In genomic region chr20:4937422-4938319, GRCh38 we compare ENCODE assay signal across 1 cellular context.
TF ChIP-seq lines count a peak whose summit lies in the region.

No MANE protein-coding gene starts in this region.

TF ChIP-seq in HEK293, 187 proteins besides CTCF, POLR2A, EP300 and RAD21 (continued from another document):
- TF ChIP-seq ZNF518A (tag by site-specific recombination; conservative IDR thresholded peaks at IDR 0.05; ENCODE audit: low read depth) (no peak), SP7 (tag by site-specific recombination; IDR thresholded peaks at IDR 0.05) (peak; percentile 97), EGR2 (tag by site-specific recombination; IDR thresholded peaks at IDR 0.05; ENCODE audit: low read depth) (no peak), ZNF473 (tag by site-specific recombination; IDR thresholded peaks at IDR 0.05) (no peak), ZNF148 (tag by site-specific recombination; IDR thresholded peaks at IDR 0.05; ENCODE audit: borderline replicate concordance) (no peak), ZNF529 (tag by site-specific recombination; IDR thresholded peaks at IDR 0.05; ENCODE audit: insufficient replicate concordance) (no peak), ZNF658 (tag by site-specific recombination; IDR thresholded peaks at IDR 0.05) (no peak), ZSCAN23 (tag by site-specific recombination; IDR thresholded peaks at IDR 0.05) (no peak), ZNF843 (tag by site-specific recombination; IDR thresholded peaks at IDR 0.05) (no peak), KLF10 (tag by site-specific recombination; IDR thresholded peaks at IDR 0.05) (no peak), ZNF169 (tag by site-specific recombination; IDR thresholded peaks at IDR 0.05) (no peak), ZSCAN30 (tag by site-specific recombination; IDR thresholded peaks at IDR 0.05) (0 out of 2 replicates have a peak, but pooled peaks have one; percentile 55), ZNF514 (tag by site-specific recombination; IDR thresholded peaks at IDR 0.05) (no peak), ZNF211 (tag by site-specific recombination; IDR thresholded peaks at IDR 0.05; ENCODE audit: low read depth) (no peak), IKZF3 (tag by site-specific recombination; IDR thresholded peaks at IDR 0.05) (peak; percentile 62; the same call in 1 of the 2 replicates), ZNF670 (tag by site-specific recombination; IDR thresholded peaks at IDR 0.05; ENCODE audit: low read depth) (no peak), FEZF1 (tag by site-specific recombination; IDR thresholded peaks at IDR 0.05) (peak; percentile 59), ZSCAN5A (tag by site-specific recombination; IDR thresholded peaks at IDR 0.05) (no peak), ZBTB48 (tag by site-specific recombination; IDR thresholded peaks at IDR 0.05) (no peak), ZXDB (tag by site-specific recombination; IDR thresholded peaks at IDR 0.05) (peak; percentile 68), PRDM4 (tag by site-specific recombination; IDR thresholded peaks at IDR 0.05) (0 out of 2 replicates have a peak, but pooled peaks have one; percentile 13), ZNF112 (tag by site-specific recombination; IDR thresholded peaks at IDR 0.05) (no peak), ZNF654 (tag by site-specific recombination; IDR thresholded peaks at IDR 0.05; ENCODE audit: low read depth) (no peak), ZNF121 (tag by site-specific recombination; IDR thresholded peaks at IDR 0.05) (no peak), ZNF366 (tag by site-specific recombination; conservative IDR thresholded peaks at IDR 0.05) (no peak), HOXA7 (CRISPR knock-in tag; IDR thresholded peaks at IDR 0.05; ENCODE audit: borderline replicate concordance) (no peak), ZNF624 (tag by site-specific recombination; IDR thresholded peaks at IDR 0.05) (no peak)
